10 cellular contexts compared by ENCODE assay signal in genomic region chr4:152697284-152698011, GRCh38. TPM values are rescaled to one million over a fixed set of nuclear protein-coding genes. Genes with fewer than 3 reads are reported as not detected.
DNase-seq lines count a peak whose midpoint lies in the region; ATAC-seq, FAIRE-seq and TF ChIP-seq lines count a peak whose summit lies in the region.
"Had no signal": no experiment of that assay in that cellular context is flagged by ENCODE, and none has a peak within 500 bp of the region (broad histone marks: within the 10 kb centered on the region; RNA-seq: fewer than 3 reads in every experiment).

No MANE protein-coding gene starts in this region.

- FAIRE-seq in GM18507 (lab: Jason Lieb, UNC) = peak; percentile 81

- H4K20me1 ChIP-seq in KMS-11 (ENCODE audit: insufficient read depth) (no peaks in the 10 kb centered on the region), hepatocyte (ENCODE audit: insufficient read depth, poor library complexity, severe bottlenecking) (no peaks in the 10 kb centered on the region)

- H3K4me2 ChIP-seq in KMS-11 = peak overlapping the region; percentile 11; the same call in 1 of the 2 replicates
- peak overlapping the region; percentile 38 for H3K4me2 ChIP-seq in hepatocyte

- in situ Hi-C loops in KBM-7 (cut with MboI; ENCODE audit: low pct_unique_long_range_greater_than_20kb, low sequenced_read_pairs) = no loop called here

- H3K27ac ChIP-seq in KMS-11 = no peak overlapping the region
- peak overlapping the region; percentile 60 for H3K27ac ChIP-seq in hepatocyte
- H3K27ac ChIP-seq in spleen = peak overlapping the region in 4 of 8 donors; percentile 66 to 73 (median 70)
- no peak overlapping the region for H3K27ac ChIP-seq in ovary

- ATAC-seq in GM21737 (IDR thresholded peaks at IDR 0.05; ENCODE audit: unreplicated experiment) (peak; percentile 2), GM19023 (IDR thresholded peaks at IDR 0.05; ENCODE audit: unreplicated experiment) (no peak)

- no peaks in the 10 kb centered on the region for H3K27me3 ChIP-seq in KMS-11 (ENCODE audit: insufficient read depth, low read depth)
- H3K27me3 ChIP-seq in hepatocyte = no peaks in the 10 kb centered on the region
- no peaks in the 10 kb centered on the region for H3K27me3 ChIP-seq in spleen (replicated peaks in 1 of 7)
- H3K27me3 ChIP-seq in ovary = no peaks in the 10 kb centered on the region

- H3K9ac ChIP-seq in KMS-11 = no peak overlapping the region

- H3K79me2 ChIP-seq in KMS-11 (ENCODE audit: insufficient read depth, low read depth) (no peaks in the 10 kb centered on the region), hepatocyte (no peaks in the 10 kb centered on the region)

- TF ChIP-seq POLR2A in spleen (IDR thresholded peaks at IDR 0.05) (no peak), ovary (IDR thresholded peaks at IDR 0.05) (no peak)

- H3K4me3 ChIP-seq in KMS-11 (IDR thresholded peaks at IDR 0.05; ENCODE audit: insufficient read depth, low read depth, low read length) (no peak overlapping the region), hepatocyte (no peak overlapping the region), spleen (no peak overlapping the region), ovary (no peak overlapping the region)

- no peak for TF ChIP-seq EP300 in ovary (IDR thresholded peaks at IDR 0.05)

- intact Hi-C loops in spleen (cut with DNase I; ENCODE audit: low total_unique reads) (no loop called here), ovary (cut with DNase I) (no loop called here)

- H3K4me1 ChIP-seq in KMS-11 (ENCODE audit: low read depth, poor library complexity, severe bottlenecking) = peaks cover 24% of the 10 kb centered on the region
- peaks cover 11% of the 10 kb centered on the region for H3K4me1 ChIP-seq in hepatocyte (ENCODE audit: insufficient read depth)
- peaks cover 0 to 17% (median 10%) of the 10 kb centered on the region in 6 donors for H3K4me1 ChIP-seq in spleen
- no peaks in the 10 kb centered on the region for H3K4me1 ChIP-seq in ovary (ENCODE audit: insufficient read depth)

- H3K9me2 ChIP-seq in hepatocyte (replicated peaks; ENCODE audit: insufficient read depth) = no peaks in the 10 kb centered on the region

- WGBS in hepatocyte (ENCODE audit: low lambda C conversion rate, missing lambda C conversion rate) = 65% methylated on average over 3 of the region's 3 CpGs
- 54 to 82% (median 74%) methylated on average over 3 of the region's 3 CpGs for WGBS in spleen, 5 donors
- WGBS in ovary, 3 donors = 69 to 84% (median 70%) methylated on average over 3 of the region's 3 CpGs

- no peaks in the 10 kb centered on the region for H3K9me3 ChIP-seq in hepatocyte (ENCODE audit: low read depth)
- no peaks in the 10 kb centered on the region for H3K9me3 ChIP-seq in spleen
- H3K9me3 ChIP-seq in ovary = no peaks in the 10 kb centered on the region

- TF ChIP-seq CTCF in KMS-11 (conservative IDR thresholded peaks at IDR 0.05; ENCODE audit: low read depth, low read length) = no peak
- no peak for TF ChIP-seq CTCF in hepatocyte (IDR thresholded peaks at IDR 0.05; ENCODE audit: poor library complexity)
- no peak for TF ChIP-seq CTCF in spleen (IDR thresholded peaks at IDR 0.05 in 8 of 11, conservative IDR thresholded peaks at IDR 0.05 in 3 of 11)
- TF ChIP-seq CTCF in ovary (IDR thresholded peaks at IDR 0.05) = no peak

- DNase-seq in GM18507 (ENCODE audit: extremely low spot score, insufficient read length, low read depth) = no peak
- peak; percentile 18 for DNase-seq in hepatocyte (ENCODE audit: low spot score)
- no peak for DNase-seq in spleen
- DNase-seq in KBM-7 = no peak
- DNase-seq in ovary = no peak
- DNase-seq: left ventricle myocardium superior, NCI-H69 had no signal

- H2AFZ ChIP-seq in KMS-11 (ENCODE audit: low read depth) = no peak overlapping the region
- H2AFZ ChIP-seq in hepatocyte = no peak overlapping the region

- H3K36me3 ChIP-seq in KMS-11 (ENCODE audit: insufficient read depth) (no peaks in the 10 kb centered on the region), hepatocyte (replicated peaks; ENCODE audit: insufficient read depth, low read depth) (no peaks in the 10 kb centered on the region), spleen (no peaks in the 10 kb centered on the region), ovary (no peaks in the 10 kb centered on the region)

RNA-seq across cellular contexts. Expression of gene TMEM154, which starts 17.7 kb away (rescaled TPM):
- total RNA-seq in hepatocyte (1.2 and 1.7 TPM in 2 replicates), spleen (10 to 100 TPM; 22.2 to 72.3 (median 37.7) TPM), ovary (1 to 10 TPM in 3 of 7 donors, under 1 TPM in 4; 0.12 to 1.5 (median 0.53) TPM)
- polyA plus RNA-seq in hepatocyte (0.36 and 6.8 TPM in 2 replicates), spleen (1 to 10 TPM; 5.0 to 6.4 (median 5.2) TPM), ovary (under 1 TPM; 0.11 to 0.53 TPM)
